Comparison of ENCODE assay signal across 7 cellular contexts in the genomic region with DNA sequence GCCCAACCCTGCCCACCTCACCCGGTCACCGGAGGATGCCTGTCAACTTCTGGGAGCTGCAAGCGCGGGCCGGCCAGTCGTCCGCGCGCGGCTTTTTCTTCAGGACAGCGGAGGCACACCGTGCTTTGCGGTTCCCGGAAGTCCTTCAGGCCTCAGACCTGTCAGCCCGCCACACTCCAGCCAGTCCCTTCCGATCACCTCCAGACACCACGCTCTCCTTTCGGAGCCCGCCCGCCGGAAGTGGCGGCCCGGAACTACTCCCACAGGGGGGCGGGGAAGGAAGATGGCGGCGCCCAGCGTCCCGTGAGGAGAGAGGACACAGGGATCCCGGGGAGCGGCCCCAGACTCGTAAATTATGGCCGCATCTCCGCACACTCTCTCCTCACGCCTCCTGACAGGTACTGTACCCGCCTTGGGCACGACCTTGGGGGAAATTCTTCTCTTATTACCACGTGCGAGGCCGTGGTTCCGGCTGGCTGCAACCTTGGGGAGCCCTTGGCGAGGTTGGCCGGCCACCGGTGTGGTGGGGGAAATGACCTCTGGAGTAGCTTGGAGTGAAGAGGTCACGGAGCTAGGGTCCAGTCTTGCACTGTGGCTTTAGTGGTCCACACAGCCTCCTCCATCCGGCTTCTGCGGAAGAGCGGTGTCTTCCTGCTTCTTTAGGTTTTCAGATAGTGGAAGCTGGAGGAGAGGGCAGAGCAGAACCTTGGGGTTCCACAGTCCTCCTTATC.
DNase-seq lines count a peak whose midpoint lies in the region; ATAC-seq, FAIRE-seq and TF ChIP-seq lines count a peak whose summit lies in the region.

A gene (plus strand): TSS at position 254 of the 731 bp plus-strand sequence. CDS start 102 bp downstream, at position 356.

- peak within 1 kb of the TSS; percentile 95 for H3K4me3 ChIP-seq in retinal pigment epithelial cell (ENCODE audit: low read length)

- DNase-seq in GM18507 (ENCODE audit: extremely low spot score, insufficient read length, low read depth) (peak; percentile 82), NCI-H187 (lab: John Stamatoyannopoulos, UW) (peak; percentile 40 to 53), T-helper 9 cell (peak; percentile 77), astrocyte of the hippocampus (ENCODE audit: low read depth, low spot score) (peak; percentile 93), hippocampal formation (lab: John Stamatoyannopoulos, UW) (peak; percentile 47 to 81), retinal pigment epithelial cell (ENCODE audit: low read depth) (peak; percentile 51)

- peak; percentile 87 for FAIRE-seq in GM18507 (lab: Jason Lieb, UNC)

- peak; percentile 99 for ATAC-seq in HG02943 (IDR thresholded peaks at IDR 0.05; ENCODE audit: low read depth, unreplicated experiment)

- TF ChIP-seq CTCF in retinal pigment epithelial cell (conservative IDR thresholded peaks at IDR 0.05; ENCODE audit: low read depth, low read length): no peak

Comparison
In these comparisons a context has a peak if more than half of its experiments do, and no peak if none do; other contexts are left out.
1. Peak in every context shown above with its lines: DNase-seq, ATAC-seq and H3K4me3 ChIP-seq.